9 cellular contexts compared by ENCODE assay signal in genomic region chr16:15874745-15875314, GRCh38. TPM values are rescaled to one million over a fixed set of nuclear protein-coding genes. Genes with fewer than 3 reads are reported as not detected.
DNase-seq lines count a peak whose midpoint lies in the region; ATAC-seq, FAIRE-seq and TF ChIP-seq lines count a peak whose summit lies in the region.
"Had no signal": no experiment of that assay in that cellular context is flagged by ENCODE, and none has a peak within 500 bp of the region (broad histone marks: within the 10 kb centered on the region; RNA-seq: fewer than 3 reads in every experiment).

No MANE protein-coding gene starts in this region.

- H3K27ac ChIP-seq in H1 (ENCODE audit: low read depth, low read length), result no peak overlapping the region
- H3K27ac ChIP-seq in mesenchymal stem cell (ENCODE audit: low read length, poor library complexity, severe bottlenecking), result no peak overlapping the region

- H3K18ac ChIP-seq in H1 (ENCODE audit: extremely low read depth, low read length), result no peak overlapping the region
- peak overlapping the region in 1 of 2 experiments; percentile 80 for H3K18ac ChIP-seq in mesenchymal stem cell (ENCODE audit: low read depth in 1 of 2, low read length in 2 of 2)

- H3K4me2 ChIP-seq in H1 (ENCODE audit: insufficient read depth in 1 of 2, low read depth in 2 of 2, low read length in 2 of 2), result no peak overlapping the region
- H3K4me2 ChIP-seq in mesenchymal stem cell (ENCODE audit: low read length, poor library complexity, severe bottlenecking), result no peak overlapping the region

- H3K36me3 ChIP-seq in NT2/D1 (ENCODE audit: insufficient read depth, insufficient read length, low read length), result peaks cover 75% of the 10 kb centered on the region
- H3K36me3 ChIP-seq in H1 (ENCODE audit: control insufficient read depth in 2 of 4, insufficient read depth in 4 of 4, low read length in 3 of 4), result peaks cover 0 to 34% (median 6%) of the 10 kb centered on the region in 4 experiments; a peak in 5 of 8 replicates
- H3K36me3 ChIP-seq in mesenchymal stem cell (ENCODE audit: control insufficient read depth in 1 of 2, insufficient read depth in 2 of 2, low read depth in 1 of 2, low read length in 2 of 2), result peaks cover 19 to 41% of the 10 kb centered on the region in 2 experiments

- DNase-seq in AG08395 (ENCODE audit: low spot score), result peak; percentile 63
- peak; percentile 52 for DNase-seq in NT2/D1 (ENCODE audit: low read depth, low spot score)
- DNase-seq in H1 (ENCODE audit: low read depth in 1 of 2, low spot score in 2 of 2), result peak in 1 of 2 experiments; percentile 59
- DNase-seq in mesenchymal stem cell, result peak; percentile 76
- no peak for DNase-seq in NCI-H2029 (lab: John Stamatoyannopoulos, UW)
- DNase-seq: naive B cell had no signal

- no peak overlapping the region for H3K23ac ChIP-seq in H1 (ENCODE audit: insufficient read length)
- H3K23ac ChIP-seq in mesenchymal stem cell (ENCODE audit: low read length in 2 of 2), result no peak overlapping the region

- H4K5ac ChIP-seq in H1 (ENCODE audit: insufficient read length, low read depth, low read length), result no peak overlapping the region

- peaks cover 0 to 7% of the 10 kb centered on the region in 2 experiments for H4K20me1 ChIP-seq in H1 (replicated peaks in 1 of 2; ENCODE audit: control insufficient read depth in 1 of 2, insufficient read depth in 2 of 2, low read length in 2 of 2)

- no peaks in the 10 kb centered on the region for H3K23me2 ChIP-seq in H1 (ENCODE audit: low read depth, low read length)

- H2AK5ac ChIP-seq in H1 (ENCODE audit: low read depth, low read length) (no peak overlapping the region), mesenchymal stem cell (ENCODE audit: low read length, severe bottlenecking) (no peak overlapping the region)

- H3K14ac ChIP-seq in H1 (ENCODE audit: insufficient read length), result no peak overlapping the region
- H3K14ac ChIP-seq in mesenchymal stem cell (ENCODE audit: low read length in 2 of 2), result no peak overlapping the region

- peak overlapping the region; percentile 55; the same call in 1 of the 2 replicates for H2BK12ac ChIP-seq in H1 (ENCODE audit: low read depth, low read length)
- H2BK12ac ChIP-seq in mesenchymal stem cell (ENCODE audit: low read length in 2 of 2), result peak overlapping the region in 1 of 2 experiments; percentile 93

- WGBS in H1 (ENCODE audit: extremely low coverage in 1 of 2, insufficient coverage in 1 of 2, insufficient read length in 1 of 2, insufficient replicate concordance in 2 of 2, low coverage in 1 of 2, low lambda C conversion rate in 2 of 2, missing lambda C conversion rate in 1 of 2), 2 experiments, result 74% methylated on average over 7 of the region's 7 CpGs; no CpG with 5 or more reads in 1 of the 2 experiments
- WGBS in mesenchymal stem cell, result 34% methylated on average over 4 of the region's 7 CpGs

- H2BK15ac ChIP-seq in H1 (ENCODE audit: low read length) (no peak overlapping the region), mesenchymal stem cell (ENCODE audit: low read depth, poor library complexity, severe bottlenecking) (no peak overlapping the region)

- H3K79me2 ChIP-seq in H1 (ENCODE audit: control insufficient read depth in 1 of 2, insufficient read depth in 2 of 2, low read length in 2 of 2), result no peaks in the 10 kb centered on the region

- H3K79me1 ChIP-seq in H1 (ENCODE audit: low read depth, low read length) (no peaks in the 10 kb centered on the region), mesenchymal stem cell (replicated peaks; ENCODE audit: low read length, poor library complexity, severe bottlenecking) (peaks cover 21% of the 10 kb centered on the region)

- H3K9ac ChIP-seq in NT2/D1 (ENCODE audit: insufficient read length, low read depth) (no peak overlapping the region), H1 (replicated peaks in 1 of 4; ENCODE audit: extremely low read depth in 1 of 4, low read depth in 3 of 4, low read length in 3 of 4) (no peak overlapping the region), mesenchymal stem cell (ENCODE audit: low read length) (peak overlapping the region; percentile 82)

- H3K56ac ChIP-seq in H1 (replicated peaks; ENCODE audit: insufficient read length, low read depth, low read length), result no peak overlapping the region

- TF ChIP-seq POLR2A in H1 (IDR thresholded peaks at IDR 0.05; ENCODE audit: control extremely low read depth in 1 of 2, low read depth in 2 of 2, low read length in 2 of 2), result no peak

- peak; percentile 78 to 82 for TF ChIP-seq RAD21 in H1 (IDR thresholded peaks at IDR 0.05 in 1 of 2, conservative IDR thresholded peaks at IDR 0.05 in 1 of 2; ENCODE audit: low read depth in 2 of 2, low read length in 2 of 2)

- no peak overlapping the region for H2BK5ac ChIP-seq in H1 (ENCODE audit: low read depth, low read length)
- no peak overlapping the region for H2BK5ac ChIP-seq in mesenchymal stem cell (ENCODE audit: low read depth, low read length, poor library complexity, severe bottlenecking)

- TF ChIP-seq EP300 in H1 (IDR thresholded peaks at IDR 0.05; ENCODE audit: borderline replicate concordance in 1 of 2, low read depth in 2 of 2, low read length in 2 of 2), result no peak

- no peak overlapping the region for H3K4ac ChIP-seq in H1 (replicated peaks; ENCODE audit: insufficient read length, low read depth, low read length)
- peak overlapping the region in 1 of 2 experiments; percentile 51 for H3K4ac ChIP-seq in mesenchymal stem cell (ENCODE audit: low read depth in 1 of 2, low read length in 2 of 2)

- peak; percentile 77 for FAIRE-seq in H1 (lab: Jason Lieb, UNC)

- no peak for ATAC-seq in GM18867 (IDR thresholded peaks at IDR 0.05; ENCODE audit: unreplicated experiment)
- no peak for ATAC-seq in HG03108 (IDR thresholded peaks at IDR 0.05; ENCODE audit: unreplicated experiment)

- POLR2A ChIA-PET in H1 (lab: Charles Lee; ENCODE audit: partially characterized antibody), result interaction anchor here (0.7 to 1.6 kb wide), 7 partner anchors 10 to 150 kb away, joined by 3 to 11 read pairs (median 3); partner anchors contain the start of gene CEP20

- H3K4me1 ChIP-seq in NT2/D1 (ENCODE audit: insufficient read depth, insufficient read length) (no peaks in the 10 kb centered on the region), H1 (replicated peaks in 1 of 4; ENCODE audit: control insufficient read depth in 3 of 4, insufficient read depth in 4 of 4, low read length in 3 of 4) (no peaks in the 10 kb centered on the region), mesenchymal stem cell (ENCODE audit: control insufficient read depth, insufficient read depth, low read depth, low read length) (peaks cover 7% of the 10 kb centered on the region)

- H2BK20ac ChIP-seq in H1 (ENCODE audit: low read length), result no peak overlapping the region

- TF ChIP-seq CTCF in GM12873 (IDR thresholded peaks at IDR 0.05; ENCODE audit: insufficient read depth, low read depth, low read length, missing control alignments) (peak; percentile 76), H1 (IDR thresholded peaks at IDR 0.05; ENCODE audit: control extremely low read depth in 1 of 3, insufficient read depth in 1 of 3, low read depth in 1 of 3, low read length in 3 of 3) (peak; percentile 75 to 85 (median 80))

- H3K9me3 ChIP-seq in NT2/D1 (ENCODE audit: insufficient read depth, low read length), result no peaks in the 10 kb centered on the region
- no peaks in the 10 kb centered on the region for H3K9me3 ChIP-seq in H1 (ENCODE audit: insufficient read depth in 2 of 2, low read depth in 1 of 2, low read length in 1 of 2)
- H3K9me3 ChIP-seq in mesenchymal stem cell (ENCODE audit: control insufficient read depth, low read length), result no peaks in the 10 kb centered on the region

- H4K91ac ChIP-seq in H1 (replicated peaks; ENCODE audit: insufficient read length, low read length) (no peak overlapping the region), mesenchymal stem cell (ENCODE audit: low read length) (peak overlapping the region; percentile 39)

- no peak overlapping the region for H2AFZ ChIP-seq in H1 (ENCODE audit: low read length)
- no peak overlapping the region for H2AFZ ChIP-seq in mesenchymal stem cell (ENCODE audit: low read depth, low read length)

- H3K4me3 ChIP-seq in NT2/D1 (ENCODE audit: insufficient read length, low read depth) (no peak overlapping the region), H1 (ENCODE audit: extremely low read depth in 1 of 4, insufficient read depth in 2 of 4, low read depth in 3 of 4, low read length in 4 of 4) (no peak overlapping the region), mesenchymal stem cell (ENCODE audit: insufficient read depth in 1 of 2, low read depth in 1 of 2, low read length in 2 of 2) (no peak overlapping the region)

- no peak overlapping the region for H2BK120ac ChIP-seq in H1 (replicated peaks; ENCODE audit: low read depth, low read length)
- no peak overlapping the region for H2BK120ac ChIP-seq in mesenchymal stem cell (ENCODE audit: low read depth, low read length)

- H4K8ac ChIP-seq in H1 (ENCODE audit: extremely low read depth, insufficient read depth, low read length) (no peak overlapping the region), mesenchymal stem cell (ENCODE audit: low read length) (peak overlapping the region; percentile 93)

- H3K27me3 ChIP-seq in NT2/D1 (ENCODE audit: insufficient read depth, insufficient read length) (no peaks in the 10 kb centered on the region), H1 (replicated peaks in 1 of 4; ENCODE audit: control insufficient read depth in 3 of 4, extremely low read depth in 1 of 4, insufficient read depth in 3 of 4, low read length in 3 of 4) (no peaks in the 10 kb centered on the region), mesenchymal stem cell (ENCODE audit: control insufficient read depth in 1 of 2, insufficient read depth in 1 of 2, low read length in 2 of 2) (no peaks in the 10 kb centered on the region)

- CTCF ChIA-PET in H1 (lab: Charles Lee; ENCODE audit: partially characterized antibody), result interaction anchor here (0.6 to 4.2 kb wide), 42 partner anchors 9 to 311 kb away, joined by 3 to 23 read pairs (median 4); partner anchors contain the start of gene CEP20

RNA-seq across cellular contexts. Expression of gene CEP20, which starts 13.6 kb away (rescaled TPM):
- 33.2 and 49.0 TPM in 2 replicates for total RNA-seq in H1 (2021; fragmentation: NEBNext Ultra II Directional; extraction: Animal tissue kit (Norgen Biotek cat#: 25700))
- polyA plus RNA-seq in H1 (2011; rRNA removed), result 10.2 and 16.2 TPM in 2 replicates
- polyA plus RNA-seq in H1 (2011; cell fraction: cytosol; rRNA removed), result 20.7 TPM
- polyA plus RNA-seq in H1 (2011; cell fraction: nucleus; rRNA removed), result 6.0 TPM
- polyA plus RNA-seq in H1 (2012, experiment 1 of 2), result 17.0 to 42.4 TPM (median 19.0 TPM) in 4 replicates
- 8.8 TPM for polyA plus RNA-seq in H1 (2012, experiment 2 of 2)
- polyA plus RNA-seq in H1 (2013, experiment 1 of 2), result 28.9 TPM
- 34.3 TPM for polyA plus RNA-seq in H1 (2013, experiment 2 of 2)
- polyA minus RNA-seq in H1 (2011; rRNA and poly(A)+ RNA removed), result 14.8 and 30.1 TPM in 2 replicates
- polyA minus RNA-seq in H1 (2011; cell fraction: cytosol; rRNA and poly(A)+ RNA removed), result 13.4 TPM
- 9.7 TPM for polyA minus RNA-seq in H1 (2011; cell fraction: nucleus; rRNA and poly(A)+ RNA removed)
- polyA plus RNA-seq in mesenchymal stem cell (2013, experiment 1 of 2), result 28.3 TPM
- polyA plus RNA-seq in mesenchymal stem cell (2013, experiment 2 of 2), result 27.8 TPM

RNA-seq across cellular contexts. Expression of gene MYH11, which starts 18.0 kb away (rescaled TPM):
- total RNA-seq in H1 (2021; fragmentation: NEBNext Ultra II Directional; extraction: Animal tissue kit (Norgen Biotek cat#: 25700)), result 0.71 and 0.78 TPM in 2 replicates
- polyA plus RNA-seq in H1 (2011; rRNA removed), result 0.11 and 0.20 TPM in 2 replicates
- polyA plus RNA-seq in H1 (2011; cell fraction: cytosol; rRNA removed), result 0.40 TPM
- 0.39 TPM for polyA plus RNA-seq in H1 (2011; cell fraction: nucleus; rRNA removed)
- 0.93 to 1.4 TPM (median 1.0 TPM) in 4 replicates for polyA plus RNA-seq in H1 (2012, experiment 1 of 2)
- 0.21 TPM for polyA plus RNA-seq in H1 (2012, experiment 2 of 2)
- 0.63 TPM for polyA plus RNA-seq in H1 (2013, experiment 1 of 2)
- polyA plus RNA-seq in H1 (2013, experiment 2 of 2), result 0.79 TPM
- polyA minus RNA-seq in H1 (2011; rRNA and poly(A)+ RNA removed), result 0.60 and 0.63 TPM in 2 replicates
- polyA minus RNA-seq in H1 (2011; cell fraction: cytosol; rRNA and poly(A)+ RNA removed), result 0.73 TPM
- 0.50 TPM for polyA minus RNA-seq in H1 (2011; cell fraction: nucleus; rRNA and poly(A)+ RNA removed)
- polyA plus RNA-seq in mesenchymal stem cell (2013, experiment 1 of 2), result 0.01 TPM
- 0.01 TPM for polyA plus RNA-seq in mesenchymal stem cell (2013, experiment 2 of 2)
